Comparison of ENCODE assay signal across 11 cellular contexts in the genomic region with DNA sequence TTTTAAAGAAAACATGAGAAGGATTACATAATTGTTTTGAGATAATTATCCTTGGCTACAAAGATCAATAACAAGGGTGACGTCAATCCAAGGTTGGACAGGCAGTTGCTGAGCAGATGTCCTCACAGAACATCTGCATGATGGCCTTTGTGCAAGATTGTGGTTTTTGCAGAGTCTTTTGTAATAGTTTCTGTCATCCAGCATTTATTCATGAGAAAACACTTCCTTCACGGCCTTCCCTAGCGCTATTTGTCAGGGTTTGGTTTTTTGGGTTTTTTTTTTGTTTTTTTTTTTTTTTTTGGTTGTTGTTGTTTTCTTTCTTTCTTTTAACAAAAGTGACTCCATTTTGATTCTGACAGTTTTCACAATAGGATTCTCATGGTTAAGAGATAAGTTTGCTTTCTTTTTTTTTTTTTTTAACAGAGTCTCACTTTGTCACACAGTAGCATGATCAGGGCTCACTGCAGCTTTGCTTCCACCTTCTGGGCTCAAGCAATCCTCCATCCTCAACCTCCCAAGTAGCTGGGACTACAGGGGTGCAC. TPM values are rescaled to one million over a fixed set of nuclear protein-coding genes. Genes with fewer than 3 reads are reported as not detected.
DNase-seq lines count a peak whose midpoint lies in the region; ATAC-seq, FAIRE-seq and TF ChIP-seq lines count a peak whose summit lies in the region.
"Had no signal": no experiment of that assay in that cellular context is flagged by ENCODE, and none has a peak within 500 bp of the region (broad histone marks: within the 10 kb centered on the region; RNA-seq: fewer than 3 reads in every experiment).

No MANE protein-coding gene starts in this region.

- TF ChIP-seq CTCF in GM23338 (conservative IDR thresholded peaks at IDR 0.05; ENCODE audit: low read depth in 2 of 2) = no peak; a peak in 1 of 4 replicates

- ATAC-seq in GM18519 (IDR thresholded peaks at IDR 0.05; ENCODE audit: low FRiP score, unreplicated experiment) (peak; percentile 39), HG03175 (IDR thresholded peaks at IDR 0.05; ENCODE audit: unreplicated experiment) (no peak), GM23338 (no peak), GM21619 (IDR thresholded peaks at IDR 0.05; ENCODE audit: unreplicated experiment) (no peak), HG03439 (IDR thresholded peaks at IDR 0.05; ENCODE audit: unreplicated experiment) (no peak)
- ATAC-seq: activated CD4-positive, alpha-beta T cell treated with anti-CD3 and anti-CD28 coated beads for 36 hours had no signal

- H3K27me3 Mint-ChIP-seq in GM23338 (ENCODE audit: insufficient read depth, low read depth, poor library complexity) = no peaks in the 10 kb centered on the region
- H3K27me3 Mint-ChIP-seq: activated CD4-positive, alpha-beta T cell treated with anti-CD3 and anti-CD28 coated beads for 36 hours had no signal

- DNase-seq in MV-4-11 (lab: John Stamatoyannopoulos, UW) (peak; percentile 99), skeletal muscle cell (ENCODE audit: low read depth) (peak; percentile 82), GM23338 (ENCODE audit: low spot score) (no peak)
- DNase-seq: activated CD4-positive, alpha-beta T cell treated with anti-CD3 and anti-CD28 coated beads for 36 hours; NCI-H1105; stimulated activated naive CD4-positive, alpha-beta T cell treated with Interleukin-2 at 50 U/mL for 16 hours had no signal

- H3K27ac ChIP-seq in GM23338 (ENCODE audit: low read depth) = no peak overlapping the region

- H3K79me2 ChIP-seq in GM23338 (replicated peaks; ENCODE audit: insufficient read depth) = no peaks in the 10 kb centered on the region

- H4K20me1 ChIP-seq in GM23338 (replicated peaks; ENCODE audit: insufficient read depth) = no peaks in the 10 kb centered on the region

- H3K9me3 Mint-ChIP-seq in GM23338 = no peaks in the 10 kb centered on the region

- no peak overlapping the region for H3K4me3 ChIP-seq in skeletal muscle cell (ENCODE audit: low read depth, low read length)
- H3K4me3 ChIP-seq in GM23338 = no peak overlapping the region

- no peaks in the 10 kb centered on the region for H3K36me3 ChIP-seq in GM23338 (ENCODE audit: insufficient read depth)

- no peaks in the 10 kb centered on the region for H3K9me2 ChIP-seq in GM23338 (ENCODE audit: insufficient read depth)

- peak; percentile 94 for FAIRE-seq in endometrium (lab: Jason Lieb, UNC)

- peaks cover 9% of the 10 kb centered on the region for H3K4me1 Mint-ChIP-seq in GM23338
- H3K4me1 Mint-ChIP-seq: activated CD4-positive, alpha-beta T cell treated with anti-CD3 and anti-CD28 coated beads for 36 hours had no signal

- H3K36me3 Mint-ChIP-seq in GM23338 (ENCODE audit: low read depth) = no peaks in the 10 kb centered on the region

- H3K27me3 ChIP-seq in GM23338 (ENCODE audit: insufficient read depth) = no peaks in the 10 kb centered on the region

- H3K27ac Mint-ChIP-seq in GM23338 = no peak overlapping the region
- H3K27ac Mint-ChIP-seq: activated CD4-positive, alpha-beta T cell treated with anti-CD3 and anti-CD28 coated beads for 36 hours had no signal

- H3K4me2 ChIP-seq in GM23338 = no peak overlapping the region

- no peak overlapping the region for H2AFZ ChIP-seq in GM23338

- H3F3A ChIP-seq in GM23338 (replicated peaks; ENCODE audit: low read depth) = no peaks in the 10 kb centered on the region

- no peak overlapping the region for H3K4me3 Mint-ChIP-seq in GM23338
- H3K4me3 Mint-ChIP-seq: activated CD4-positive, alpha-beta T cell treated with anti-CD3 and anti-CD28 coated beads for 36 hours had no signal

- no peaks in the 10 kb centered on the region; the same call in 1 of the 2 replicates for H3K4me1 ChIP-seq in GM23338 (ENCODE audit: insufficient read depth)

TF ChIP-seq in GM23338, 12 proteins besides CTCF, POLR2A, EP300 and RAD21:
- no peak for TF ChIP-seq CREB1 (CRISPR knock-in tag; IDR thresholded peaks at IDR 0.05; ENCODE audit: low read depth)

RNA-seq across cellular contexts. Expression of gene ELF2, which starts 31.5 kb away (rescaled TPM):
- 35.2 and 48.8 TPM in 2 replicates for total RNA-seq in GM23338 (2014; rRNA removed; shearing (Covaris generic))
- polyA plus RNA-seq in GM23338 (2016; fragmentation: Nextera tagmentation; extraction: Ambion mirVana) = 33.2 and 38.2 TPM in 2 replicates
